In the genomic region with DNA sequence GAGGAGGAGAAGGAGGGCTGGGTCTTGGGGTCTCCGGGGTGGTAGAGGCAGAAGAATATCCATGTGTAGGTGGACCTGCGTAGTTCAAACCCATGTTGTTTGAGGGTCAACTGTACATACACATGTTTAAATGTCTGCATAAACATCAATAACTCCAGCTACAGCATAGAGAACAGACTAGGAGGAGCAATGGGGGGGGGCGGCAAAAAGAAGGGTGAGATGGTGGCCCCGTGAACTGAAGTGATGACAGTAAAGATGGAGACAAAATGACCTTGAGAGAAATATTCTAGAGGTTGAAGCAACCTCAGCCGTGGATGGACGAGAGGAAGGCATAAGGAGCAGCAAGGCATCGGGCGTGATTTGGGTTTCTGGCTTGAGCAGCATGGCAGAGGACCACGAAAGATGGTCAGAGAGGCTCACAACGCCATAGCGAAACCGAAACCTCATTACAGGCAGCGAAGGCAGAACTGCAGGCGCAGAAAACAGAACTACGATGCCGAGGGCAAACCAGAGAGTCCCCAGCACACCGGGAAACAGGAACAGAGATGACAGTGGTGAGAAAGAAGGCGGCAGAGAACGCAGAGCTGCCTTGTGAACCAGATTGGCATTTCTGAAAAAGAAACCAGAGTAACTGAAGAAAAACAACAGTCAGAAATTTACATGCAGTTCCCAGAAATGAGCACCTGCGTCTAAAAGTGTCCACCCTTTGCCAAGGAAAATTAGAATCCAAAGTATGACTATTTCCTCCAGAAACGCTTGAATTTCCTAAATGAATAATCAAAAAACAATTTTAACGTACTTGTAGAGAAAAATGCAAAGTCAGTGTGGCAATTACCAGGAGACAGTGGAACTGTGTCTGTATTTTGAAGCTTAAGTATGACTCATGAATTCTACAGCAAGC, we compare ENCODE assay signal across 9 cellular contexts. TPM values are rescaled to one million over a fixed set of nuclear protein-coding genes. Genes with fewer than 3 reads are reported as not detected.
DNase-seq lines count a peak whose midpoint lies in the region; ATAC-seq lines count a peak whose summit lies in the region.
"Had no signal": no experiment of that assay in that cellular context is flagged by ENCODE, and none has a peak within 500 bp of the region (broad histone marks: within the 10 kb centered on the region; RNA-seq: fewer than 3 reads in every experiment).

No MANE protein-coding gene starts in this region.

- H3K36me3 Mint-ChIP-seq in CD4-positive, CD25-positive, alpha-beta regulatory T cell, result no peaks in the 10 kb centered on the region
- no peaks in the 10 kb centered on the region for H3K36me3 Mint-ChIP-seq in activated naive CD8-positive, alpha-beta T cell treated with anti-CD3 and anti-CD28 coated beads, Interleukin-2, amount 50 U/mL, for 24 hours (ENCODE audit: low read depth)
- no peaks in the 10 kb centered on the region for H3K36me3 Mint-ChIP-seq in immature natural killer cell

- peak; percentile 61 to 95 (median 81) for DNase-seq in CD4-positive, CD25-positive, alpha-beta regulatory T cell
- DNase-seq in SKM-1 (lab: John Stamatoyannopoulos, UW; ENCODE audit: unreplicated experiment), result peak; percentile 72
- peak; percentile 72 for DNase-seq in activated naive CD8-positive, alpha-beta T cell treated with anti-CD3 and anti-CD28 coated beads, Interleukin-2, amount 50 U/mL, for 24 hours
- DNase-seq in immature natural killer cell, result peak; percentile 76 to 82 (median 76)
- peak; percentile 54 to 76 for DNase-seq in stimulated activated CD4-positive, alpha-beta T cell treated with anti-CD3 and anti-CD28 coated beads, Interleukin-4, amount 100 ng/mL, for 48 hours (ENCODE audit: low read depth in 2 of 2)
- DNase-seq in cerebellar cortex (ENCODE audit: low spot score), result no peak

- H3K27me3 Mint-ChIP-seq in CD4-positive, CD25-positive, alpha-beta regulatory T cell, result no peaks in the 10 kb centered on the region
- no peaks in the 10 kb centered on the region for H3K27me3 Mint-ChIP-seq in activated naive CD8-positive, alpha-beta T cell treated with anti-CD3 and anti-CD28 coated beads, Interleukin-2, amount 50 U/mL, for 24 hours
- H3K27me3 Mint-ChIP-seq in immature natural killer cell (ENCODE audit: low read depth in 3 of 3), result peaks cover 0 to 6% (median 5%) of the 10 kb centered on the region in 3 donors

- no peaks in the 10 kb centered on the region for H3K27me3 ChIP-seq in CD4-positive, CD25-positive, alpha-beta regulatory T cell (ENCODE audit: control insufficient read depth, insufficient read depth, low read length)

- H3K27ac ChIP-seq in CD4-positive, CD25-positive, alpha-beta regulatory T cell (ENCODE audit: insufficient read depth, low read length, poor library complexity, severe bottlenecking), result peak overlapping the region; percentile 93
- H3K27ac ChIP-seq: VCaP had no signal

- peak overlapping the region; percentile 98 for H3K27ac Mint-ChIP-seq in CD4-positive, CD25-positive, alpha-beta regulatory T cell
- peak overlapping the region; percentile 93 for H3K27ac Mint-ChIP-seq in activated naive CD8-positive, alpha-beta T cell treated with anti-CD3 and anti-CD28 coated beads, Interleukin-2, amount 50 U/mL, for 24 hours
- peak overlapping the region; percentile 93 to 99 (median 98) for H3K27ac Mint-ChIP-seq in immature natural killer cell

- peaks cover 0 to 3% (median 0%) of the 10 kb centered on the region in 7 donors for H3K9me3 Mint-ChIP-seq in CD4-positive, CD25-positive, alpha-beta regulatory T cell
- H3K9me3 Mint-ChIP-seq in activated naive CD8-positive, alpha-beta T cell treated with anti-CD3 and anti-CD28 coated beads, Interleukin-2, amount 50 U/mL, for 24 hours, result no peaks in the 10 kb centered on the region
- H3K9me3 Mint-ChIP-seq in immature natural killer cell, result peaks cover 0 to 3% (median 0%) of the 10 kb centered on the region in 6 donors

- H3K4me3 Mint-ChIP-seq in CD4-positive, CD25-positive, alpha-beta regulatory T cell, result peak overlapping the region; percentile 92 to 94 (median 92)
- H3K4me3 Mint-ChIP-seq in activated naive CD8-positive, alpha-beta T cell treated with anti-CD3 and anti-CD28 coated beads, Interleukin-2, amount 50 U/mL, for 24 hours, result peak overlapping the region; percentile 81
- peak overlapping the region; percentile 85 to 98 (median 89) for H3K4me3 Mint-ChIP-seq in immature natural killer cell

- no peaks in the 10 kb centered on the region for H3K9me3 ChIP-seq in CD4-positive, CD25-positive, alpha-beta regulatory T cell (ENCODE audit: control insufficient read depth in 2 of 2, low read length in 2 of 2)

- peak; percentile 84 to 90 for ATAC-seq in CD4-positive, CD25-positive, alpha-beta regulatory T cell (ENCODE audit: low read depth in 2 of 2)
- peak; percentile 78 for ATAC-seq in GM19463 (IDR thresholded peaks at IDR 0.05; ENCODE audit: unreplicated experiment)
- peak; percentile 75 for ATAC-seq in HG03571 (IDR thresholded peaks at IDR 0.05; ENCODE audit: unreplicated experiment)
- ATAC-seq in activated naive CD8-positive, alpha-beta T cell treated with anti-CD3 and anti-CD28 coated beads, Interleukin-2, amount 50 U/mL, for 24 hours, result peak; percentile 85

- peaks cover 29 to 66% (median 38%) of the 10 kb centered on the region in 4 donors for H3K4me1 Mint-ChIP-seq in CD4-positive, CD25-positive, alpha-beta regulatory T cell
- peaks cover 68% of the 10 kb centered on the region for H3K4me1 Mint-ChIP-seq in activated naive CD8-positive, alpha-beta T cell treated with anti-CD3 and anti-CD28 coated beads, Interleukin-2, amount 50 U/mL, for 24 hours
- peaks cover 28 to 30% of the 10 kb centered on the region in 2 donors for H3K4me1 Mint-ChIP-seq in immature natural killer cell

- peaks cover 16% of the 10 kb centered on the region for H3K4me1 ChIP-seq in CD4-positive, CD25-positive, alpha-beta regulatory T cell (ENCODE audit: control insufficient read depth, insufficient read depth, low read length, poor library complexity, severe bottlenecking)

- no peaks in the 10 kb centered on the region for H3K36me3 ChIP-seq in CD4-positive, CD25-positive, alpha-beta regulatory T cell (ENCODE audit: control insufficient read depth, insufficient read depth, low read length)

- H3K4me3 ChIP-seq in CD4-positive, CD25-positive, alpha-beta regulatory T cell (ENCODE audit: low read depth, low read length), result peak overlapping the region; percentile 90

RNA-seq across cellular contexts. Expression of a gene that starts 50.2 kb away (rescaled TPM):
- total RNA-seq in CD4-positive, CD25-positive, alpha-beta regulatory T cell, result not detected
- not detected for polyA plus RNA-seq in CD4-positive, CD25-positive, alpha-beta regulatory T cell
- under 1 TPM in 2 of 3 donors, not detected in 1; 0.13 to 0.20 TPM for polyA plus RNA-seq in immature natural killer cell
